8 cellular contexts compared by ENCODE assay signal in genomic region chr17:1399679-1400512, GRCh38. TPM values are rescaled to one million over a fixed set of nuclear protein-coding genes. Genes with fewer than 3 reads are reported as not detected.
DNase-seq lines count a peak whose midpoint lies in the region; ATAC-seq and TF ChIP-seq lines count a peak whose summit lies in the region.

Gene YWHAE, minus strand, starts transcription at chr17:1400222. Its CDS starts 112 bp downstream, at chr17:1400110.

- peak; percentile 83 for ATAC-seq in HG02884 (IDR thresholded peaks at IDR 0.05; ENCODE audit: unreplicated experiment)

- in situ Hi-C loops in GM13976 (cut with MboI; ENCODE audit: low sequenced_read_pairs, unreplicated experiment), result no loop called here

- H3K9me3 ChIP-seq in left ventricle myocardium inferior (replicated peaks) (no peaks in the 10 kb centered on the region), prostate gland (no peaks in the 10 kb centered on the region)

- TF ChIP-seq CTCF in GM13976 (IDR thresholded peaks at IDR 0.05; ENCODE audit: borderline replicate concordance, control extremely low read depth, extremely low read depth, insufficient read depth, missing control alignments) (no peak), left ventricle myocardium inferior (IDR thresholded peaks at IDR 0.05; ENCODE audit: borderline replicate concordance) (no peak), prostate gland (IDR thresholded peaks at IDR 0.05) (peak in 1 of 4 experiments; percentile 29)

- H3K27ac ChIP-seq in left ventricle myocardium inferior (replicated peaks), result peak within 1 kb of the TSS; percentile 97
- H3K27ac ChIP-seq in prostate gland, result peak within 1 kb of the TSS; percentile 97 to 99
- H3K27ac ChIP-seq in urinary bladder (ENCODE audit: low read depth), result peak within 1 kb of the TSS; percentile 96

- no peaks in the 10 kb centered on the region for H3K27me3 Mint-ChIP-seq in T-helper 1 cell treated with Interleukin-12 subunit alpha and Interleukin-12 subunit beta and Interleukin-4 antibody, amounts not matched to agents 30 μg/mL and 1 μg/mL, for 36 hours (ENCODE audit: low read depth)

- peak; percentile 91 for TF ChIP-seq POLR2A in prostate gland (IDR thresholded peaks at IDR 0.05)

- peak within 1 kb of the TSS; percentile 95 for H3K4me3 ChIP-seq in left ventricle myocardium inferior
- peak within 1 kb of the TSS; percentile 85 to 95 for H3K4me3 ChIP-seq in prostate gland
- H3K4me3 ChIP-seq in urinary bladder (ENCODE audit: low read depth, low read length), result peak within 1 kb of the TSS; percentile 85

- WGBS in prostate gland, result under 1% methylated on average over 52 of the region's 82 CpGs
- under 1% methylated on average over 82 of the region's 82 CpGs for WGBS in urinary bladder

- no peaks in the 10 kb centered on the region for H3K27me3 ChIP-seq in left ventricle myocardium inferior (ENCODE audit: low read depth)
- H3K27me3 ChIP-seq in prostate gland (replicated peaks; ENCODE audit: insufficient read depth), result no peaks in the 10 kb centered on the region

- no peaks in the 10 kb centered on the region for H3K9me3 Mint-ChIP-seq in T-helper 1 cell treated with Interleukin-12 subunit alpha and Interleukin-12 subunit beta and Interleukin-4 antibody, amounts not matched to agents 30 μg/mL and 1 μg/mL, for 36 hours

- intact Hi-C loops in left ventricle myocardium inferior (cut with micrococcal nuclease) (no loop called here), prostate gland (cut with DNase I) (loop anchor here (1.0 kb wide), 1 partner anchor 56 kb away; the partner anchor contains the start of gene CRK)

- H3K27ac Mint-ChIP-seq in T-helper 1 cell treated with Interleukin-12 subunit alpha and Interleukin-12 subunit beta and Interleukin-4 antibody, amounts not matched to agents 30 μg/mL and 1 μg/mL, for 36 hours, result peak within 1 kb of the TSS; percentile 94

- DNase-seq in GM13976 (ENCODE audit: low spot score), result peak; percentile 97
- peak; percentile 90 for DNase-seq in NCI-H1694 (lab: John Stamatoyannopoulos, UW)
- peak; percentile 65 to 99 (median 92) for DNase-seq in amygdala (lab: John Stamatoyannopoulos, UW)
- DNase-seq in left ventricle myocardium inferior, result peak; percentile 98
- DNase-seq in prostate gland (ENCODE audit: low spot score), result peak; percentile 97

- H3K36me3 ChIP-seq in left ventricle myocardium inferior (no peaks in the 10 kb centered on the region), prostate gland (no peaks in the 10 kb centered on the region), urinary bladder (ENCODE audit: insufficient read depth) (no peaks in the 10 kb centered on the region)

- H3K4me1 ChIP-seq in left ventricle myocardium inferior (peaks cover 57% of the 10 kb centered on the region), prostate gland (replicated peaks) (peaks cover 12% of the 10 kb centered on the region), urinary bladder (ENCODE audit: insufficient read depth) (no peaks in the 10 kb centered on the region)

- H3K36me3 Mint-ChIP-seq in T-helper 1 cell treated with Interleukin-12 subunit alpha and Interleukin-12 subunit beta and Interleukin-4 antibody, amounts not matched to agents 30 μg/mL and 1 μg/mL, for 36 hours (ENCODE audit: low read depth), result peaks cover 18% of the 10 kb centered on the region

- peak within 1 kb of the TSS; percentile 94 for H3K4me3 Mint-ChIP-seq in T-helper 1 cell treated with Interleukin-12 subunit alpha and Interleukin-12 subunit beta and Interleukin-4 antibody, amounts not matched to agents 30 μg/mL and 1 μg/mL, for 36 hours

- H3K4me1 Mint-ChIP-seq in T-helper 1 cell treated with Interleukin-12 subunit alpha and Interleukin-12 subunit beta and Interleukin-4 antibody, amounts not matched to agents 30 μg/mL and 1 μg/mL, for 36 hours (ENCODE audit: low read depth), result peaks cover 19% of the 10 kb centered on the region

RNA-seq across cellular contexts. Expression of gene YWHAE, which starts in this region (rescaled TPM):
- total RNA-seq in left ventricle myocardium inferior, result 569 TPM
- total RNA-seq in prostate gland, result 100 to 1,000 TPM; 643 to 716 TPM
- 167 TPM for total RNA-seq in urinary bladder
- polyA plus RNA-seq in urinary bladder, result 323 TPM

Comparison
In these comparisons a context has a peak if more than half of its experiments do, and no peak if none do; other contexts are left out.
1. Peak in every context shown above with its lines: DNase-seq, ATAC-seq, H3K4me3 ChIP-seq and H3K27ac ChIP-seq.